Comparison of ENCODE assay signal across 26 cellular contexts in genomic region chr10:126937026-126937425, GRCh38.
"Had no signal": no experiment of that assay in that cellular context is flagged by ENCODE, and none has a peak within 500 bp of the region (broad histone marks: within the 10 kb centered on the region; RNA-seq: fewer than 3 reads in every experiment).

No MANE protein-coding gene starts in this region.

- DNase-seq: hippocampal formation; kidney glomerular epithelial cell; left cardiac atrium; left ventricle myocardium superior; lower lobe of right lung; mesendoderm; naive B cell; natural killer cell; nephron progenitor cell; ovary; right lobe of liver; stimulated activated CD4-positive, alpha-beta T cell treated with anti-CD3 and anti-CD28 coated beads, Interleukin-1b, Interleukin-23, amount 100 ng/mL, for 48 hours; stimulated activated CD4-positive, alpha-beta T cell treated with anti-CD3 and anti-CD28 coated beads, Interleukin-2, amount 100 ng/mL, for 48 hours; stimulated activated CD4-positive, alpha-beta T cell treated with anti-CD3 and anti-CD28 coated beads, Interleukin-4, amount 100 ng/mL, for 4 hours; stimulated activated CD8-positive, alpha-beta memory T cell treated with anti-CD3 and anti-CD28 coated beads, Interleukin-4, amount 100 ng/mL, for 48 hours; stimulated activated naive CD8-positive, alpha-beta T cell treated with anti-CD3 and anti-CD28 coated beads, Interleukin-15, Interleukin-2, amounts not matched to agents 100 U/mL and 50 U/mL, for 24 hours; stomach; testis; thyroid gland; transverse colon; upper lobe of left lung had no signal

- ATAC-seq: left cardiac atrium; left lobe of liver; left ventricle myocardium superior; lower lobe of right lung; natural killer cell; right lobe of liver; stimulated activated memory B cell treated with anti-CD40 and anti-IgM and Interleukin-4, amounts not matched to agents 10 μg/mL and 1 μg/mL and 100 μg/mL, for 72 hours; stimulated activated naive CD8-positive, alpha-beta T cell treated with anti-CD3 and anti-CD28 coated beads, Interleukin-15, Interleukin-2, amounts not matched to agents 100 U/mL and 50 U/mL, for 24 hours had no signal

- H3K4me3 ChIP-seq: lower lobe of right lung, ovary, right atrium auricular region, right lobe of liver, smooth muscle cell, stomach, testis, thyroid gland, transverse colon, upper lobe of left lung, vagina had no signal
